Comparison of ENCODE assay signal across 22 cellular contexts in genomic region chr16:85153046-85153445, GRCh38. TPM values are rescaled to one million over a fixed set of nuclear protein-coding genes. Genes with fewer than 3 reads are reported as not detected.
A peak's percentile ranks its signal among the peaks of the same experiment; 100 is the strongest.
DNase-seq lines count a peak whose midpoint lies in the region; ATAC-seq and TF ChIP-seq lines count a peak whose summit lies in the region.
"Had no signal": no experiment of that assay in that cellular context is flagged by ENCODE, and none has a peak within 500 bp of the region (broad histone marks: within the 10 kb centered on the region; RNA-seq: fewer than 3 reads in every experiment).

No MANE protein-coding gene starts in this region.

- intact Hi-C loops in CD8-positive, alpha-beta T cell (cut with DNase I, micrococcal nuclease), result loop anchor here in 1 of 2 experiments (10.0 kb wide), 1 partner anchor 928 kb away; no protein-coding TSS in a partner anchor

- H3K4me3 ChIP-seq in GM06990 (replicated peaks; ENCODE audit: low read depth, low read length), result peak overlapping the region; percentile 22
- H3K4me3 ChIP-seq in WERI-Rb-1 (ENCODE audit: low read depth, low read length), result no peak overlapping the region
- no peak overlapping the region for H3K4me3 ChIP-seq in CD8-positive, alpha-beta T cell (ENCODE audit: low read depth, low read length)
- H3K4me3 ChIP-seq: Peyer's patch, SK-N-MC had no signal

- no peaks in the 10 kb centered on the region for H3K9me3 ChIP-seq in WERI-Rb-1 (ENCODE audit: severe bottlenecking)
- H3K9me3 ChIP-seq in CD8-positive, alpha-beta T cell (ENCODE audit: low read length), result no peaks in the 10 kb centered on the region
- H3K9me3 ChIP-seq: Peyer's patch had no signal

- ATAC-seq in CD8-positive, alpha-beta T cell, result no peak

- peaks cover 10% of the 10 kb centered on the region for H3K4me1 ChIP-seq in CD8-positive, alpha-beta T cell (ENCODE audit: insufficient read depth, low read length)

- peak overlapping the region; percentile 57 for H3K4me3 Mint-ChIP-seq in glutamatergic neuron (ENCODE audit: unreplicated experiment)
- H3K4me3 Mint-ChIP-seq in CD8-positive, alpha-beta T cell, result no peak overlapping the region
- H3K4me3 Mint-ChIP-seq: CD8-positive, alpha-beta memory T cell; HFFc6 had no signal

- H3K4me1 Mint-ChIP-seq in glutamatergic neuron (ENCODE audit: low read depth, unreplicated experiment), result peaks cover 48% of the 10 kb centered on the region
- peaks cover 15% of the 10 kb centered on the region for H3K4me1 Mint-ChIP-seq in CD8-positive, alpha-beta T cell (ENCODE audit: low read depth)

- H3K9me3 Mint-ChIP-seq in glutamatergic neuron (ENCODE audit: unreplicated experiment), result peaks cover 13% of the 10 kb centered on the region
- no peaks in the 10 kb centered on the region for H3K9me3 Mint-ChIP-seq in CD8-positive, alpha-beta T cell
- H3K9me3 Mint-ChIP-seq: CD8-positive, alpha-beta memory T cell; HFFc6 had no signal

- DNase-seq in NCI-H1694 treated with DMSO at 0.1 percent for 48 hours (lab: John Stamatoyannopoulos, UW) (peak; percentile 35), NCI-H1694 (lab: John Stamatoyannopoulos, UW) (no peak), GM06990 (ENCODE audit: extremely low read depth, insufficient read length) (no peak), WERI-Rb-1 (no peak), glutamatergic neuron (no peak), 8988T (no peak), AG08395 (ENCODE audit: low spot score) (no peak)
- no peak for DNase-seq in CD8-positive, alpha-beta T cell
- DNase-seq: AML-193; Calu3; CD8-positive, alpha-beta memory T cell; H7; HFFc6; NCI-H1105 treated with DMSO at 0.1 percent for 48 hours; NCI-H187; NCI-H526; Peyer's patch had no signal

- no peaks in the 10 kb centered on the region for H3K36me3 ChIP-seq in GM06990 (ENCODE audit: control insufficient read depth, insufficient read depth, low read length)
- H3K36me3 ChIP-seq in WERI-Rb-1, result no peaks in the 10 kb centered on the region
- no peaks in the 10 kb centered on the region for H3K36me3 ChIP-seq in CD8-positive, alpha-beta T cell (ENCODE audit: insufficient read depth, low read length)
- H3K36me3 ChIP-seq: Peyer's patch had no signal

- TF ChIP-seq CTCF in GM06990 (IDR thresholded peaks at IDR 0.05; ENCODE audit: insufficient read depth, low read length, poor library complexity, severe bottlenecking) (no peak), WERI-Rb-1 (IDR thresholded peaks at IDR 0.05; ENCODE audit: low read depth, low read length) (no peak), glutamatergic neuron (IDR thresholded peaks at IDR 0.05; ENCODE audit: partially characterized antibody, unreplicated experiment) (no peak)
- TF ChIP-seq CTCF in CD8-positive, alpha-beta T cell (IDR thresholded peaks at IDR 0.05), result no peak

- no peaks in the 10 kb centered on the region for H3K36me3 Mint-ChIP-seq in glutamatergic neuron (ENCODE audit: unreplicated experiment)
- no peaks in the 10 kb centered on the region for H3K36me3 Mint-ChIP-seq in CD8-positive, alpha-beta T cell
- H3K36me3 Mint-ChIP-seq: CD8-positive, alpha-beta memory T cell had no signal

- H3K27ac Mint-ChIP-seq in glutamatergic neuron (ENCODE audit: unreplicated experiment), result peak overlapping the region; percentile 78
- no peak overlapping the region for H3K27ac Mint-ChIP-seq in CD8-positive, alpha-beta T cell
- H3K27ac Mint-ChIP-seq: CD8-positive, alpha-beta memory T cell had no signal

- peak overlapping the region; percentile 86 for H3K27ac ChIP-seq in WERI-Rb-1
- no peak overlapping the region for H3K27ac ChIP-seq in CD8-positive, alpha-beta T cell (ENCODE audit: low read depth, low read length)
- H3K27ac ChIP-seq: 22Rv1, HL-60, KMS-11, SK-N-MC had no signal

- CTCF ChIA-PET in CD8-positive, alpha-beta T cell (lab: Charles Lee), result interaction anchor here (1.0 kb wide), 1 partner anchor 38 kb away, joined by 3 read pairs; no protein-coding TSS in a partner anchor

- POLR2A ChIA-PET in CD8-positive, alpha-beta T cell (lab: Charles Lee), result no interaction called here

- peaks cover 20% of the 10 kb centered on the region for H3K27me3 Mint-ChIP-seq in glutamatergic neuron (ENCODE audit: unreplicated experiment)
- no peaks in the 10 kb centered on the region for H3K27me3 Mint-ChIP-seq in CD8-positive, alpha-beta T cell (ENCODE audit: low read depth)

- no peaks in the 10 kb centered on the region for H3K27me3 ChIP-seq in GM06990 (replicated peaks; ENCODE audit: control insufficient read depth, insufficient read depth, low read length)
- H3K27me3 ChIP-seq in WERI-Rb-1 (ENCODE audit: insufficient read depth, low read depth, severe bottlenecking), result no peaks in the 10 kb centered on the region
- H3K27me3 ChIP-seq in CD8-positive, alpha-beta T cell (ENCODE audit: insufficient read depth, low read length), result no peaks in the 10 kb centered on the region
- H3K27me3 ChIP-seq: Peyer's patch had no signal

RNA-seq across cellular contexts. Expression of gene CIBAR2, which starts 40.8 kb away (rescaled TPM):
- not detected for total RNA-seq in glutamatergic neuron (ENCODE audit: unreplicated experiment)
- total RNA-seq in CD8-positive, alpha-beta T cell, result not detected
- total RNA-seq: Calu3; CD8-positive, alpha-beta memory T cell; H7; HFFc6; HT-29; Peyer's patch had no signal
